Comparison of ENCODE assay signal across 1 cellular context in genomic region chr1:68291763-68292384, GRCh38.
TF ChIP-seq lines count a peak whose summit lies in the region.

No MANE protein-coding gene starts in this region.

TF ChIP-seq in K562, 482 proteins besides CTCF, POLR2A, EP300 and RAD21 (continued from another document and continues in another):
- TF ChIP-seq, protein P1, sequence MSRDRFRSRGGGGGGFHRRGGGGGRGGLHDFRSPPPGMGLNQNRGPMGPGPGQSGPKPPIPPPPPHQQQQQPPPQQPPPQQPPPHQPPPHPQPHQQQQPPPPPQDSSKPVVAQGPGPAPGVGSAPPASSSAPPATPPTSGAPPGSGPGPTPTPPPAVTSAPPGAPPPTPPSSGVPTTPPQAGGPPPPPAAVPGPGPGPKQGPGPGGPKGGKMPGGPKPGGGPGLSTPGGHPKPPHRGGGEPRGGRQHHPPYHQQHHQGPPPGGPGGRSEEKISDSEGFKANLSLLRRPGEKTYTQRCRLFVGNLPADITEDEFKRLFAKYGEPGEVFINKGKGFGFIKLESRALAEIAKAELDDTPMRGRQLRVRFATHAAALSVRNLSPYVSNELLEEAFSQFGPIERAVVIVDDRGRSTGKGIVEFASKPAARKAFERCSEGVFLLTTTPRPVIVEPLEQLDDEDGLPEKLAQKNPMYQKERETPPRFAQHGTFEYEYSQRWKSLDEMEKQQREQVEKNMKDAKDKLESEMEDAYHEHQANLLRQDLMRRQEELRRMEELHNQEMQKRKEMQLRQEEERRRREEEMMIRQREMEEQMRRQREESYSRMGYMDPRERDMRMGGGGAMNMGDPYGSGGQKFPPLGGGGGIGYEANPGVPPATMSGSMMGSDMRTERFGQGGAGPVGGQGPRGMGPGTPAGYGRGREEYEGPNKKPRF (IDR thresholded peaks at IDR 0.05; ENCODE audit: low read depth, low read length), result no peak
- no peak for TF ChIP-seq IRF9 (tag; IDR thresholded peaks at IDR 0.05)
- no peak for TF ChIP-seq ZNF253 (CRISPR knock-in tag; conservative IDR thresholded peaks at IDR 0.05)
- TF ChIP-seq, protein P2, sequence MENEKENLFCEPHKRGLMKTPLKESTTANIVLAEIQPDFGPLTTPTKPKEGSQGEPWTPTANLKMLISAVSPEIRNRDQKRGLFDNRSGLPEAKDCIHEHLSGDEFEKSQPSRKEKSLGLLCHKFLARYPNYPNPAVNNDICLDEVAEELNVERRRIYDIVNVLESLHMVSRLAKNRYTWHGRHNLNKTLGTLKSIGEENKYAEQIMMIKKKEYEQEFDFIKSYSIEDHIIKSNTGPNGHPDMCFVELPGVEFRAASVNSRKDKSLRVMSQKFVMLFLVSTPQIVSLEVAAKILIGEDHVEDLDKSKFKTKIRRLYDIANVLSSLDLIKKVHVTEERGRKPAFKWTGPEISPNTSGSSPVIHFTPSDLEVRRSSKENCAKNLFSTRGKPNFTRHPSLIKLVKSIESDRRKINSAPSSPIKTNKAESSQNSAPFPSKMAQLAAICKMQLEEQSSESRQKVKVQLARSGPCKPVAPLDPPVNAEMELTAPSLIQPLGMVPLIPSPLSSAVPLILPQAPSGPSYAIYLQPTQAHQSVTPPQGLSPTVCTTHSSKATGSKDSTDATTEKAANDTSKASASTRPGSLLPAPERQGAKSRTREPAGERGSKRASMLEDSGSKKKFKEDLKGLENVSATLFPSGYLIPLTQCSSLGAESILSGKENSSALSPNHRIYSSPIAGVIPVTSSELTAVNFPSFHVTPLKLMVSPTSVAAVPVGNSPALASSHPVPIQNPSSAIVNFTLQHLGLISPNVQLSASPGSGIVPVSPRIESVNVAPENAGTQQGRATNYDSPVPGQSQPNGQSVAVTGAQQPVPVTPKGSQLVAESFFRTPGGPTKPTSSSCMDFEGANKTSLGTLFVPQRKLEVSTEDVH (IDR thresholded peaks at IDR 0.05; ENCODE audit: low read depth, partially characterized antibody), result no peak
- TF ChIP-seq CTBP1 (IDR thresholded peaks at IDR 0.05; ENCODE audit: borderline replicate concordance), result peak; percentile 76
- no peak for TF ChIP-seq TFAM (CRISPR knock-in tag; conservative IDR thresholded peaks at IDR 0.05)
- TF ChIP-seq SAFB (IDR thresholded peaks at IDR 0.05; ENCODE audit: borderline replicate concordance, low read depth, low read length), result no peak
- TF ChIP-seq BMI1 (IDR thresholded peaks at IDR 0.05; ENCODE audit: low read length), result no peak
- no peak for TF ChIP-seq HNRNPUL1 (IDR thresholded peaks at IDR 0.05; ENCODE audit: low read length)
- TF ChIP-seq TCFL5 (CRISPR knock-in tag; conservative IDR thresholded peaks at IDR 0.05), result no peak
- TF ChIP-seq SAFB2 (IDR thresholded peaks at IDR 0.05; ENCODE audit: borderline replicate concordance, low read depth, low read length, severe bottlenecking), result no peak
- 0 out of 2 replicates have a peak, but pooled peaks have one; percentile 28 for TF ChIP-seq CREM (IDR thresholded peaks at IDR 0.05; ENCODE audit: low read depth)
- TF ChIP-seq GTF3C2 (IDR thresholded peaks at IDR 0.05; ENCODE audit: borderline replicate concordance, extremely low read depth, insufficient read length), result no peak
- no peak for TF ChIP-seq ZNF583 (CRISPR knock-in tag; IDR thresholded peaks at IDR 0.05)
- TF ChIP-seq SRSF7 (optimal IDR thresholded peaks at IDR 0.05; ENCODE audit: low read depth, low read length), result no peak
- TF ChIP-seq POLR3A (IDR thresholded peaks at IDR 0.05; ENCODE audit: borderline replicate concordance, extremely low read depth, insufficient read depth, insufficient read length), result no peak
- TF ChIP-seq MCM5 (IDR thresholded peaks at IDR 0.05; ENCODE audit: low read depth), result no peak
- peak in 1 of 2 experiments; percentile 85; a peak in 2 of 4 replicates for TF ChIP-seq TEAD1 (CRISPR knock-in tag; IDR thresholded peaks at IDR 0.05)
- TF ChIP-seq ZBTB9 (CRISPR knock-in tag; IDR thresholded peaks at IDR 0.05), result no peak
- no peak for TF ChIP-seq ZSCAN29 (IDR thresholded peaks at IDR 0.05)
- no peak for TF ChIP-seq RBM15 (IDR thresholded peaks at IDR 0.05; ENCODE audit: insufficient read depth, low read length)
- no peak for TF ChIP-seq ZNF431 (CRISPR knock-in tag; IDR thresholded peaks at IDR 0.05)
- TF ChIP-seq ZKSCAN8 (CRISPR knock-in tag; IDR thresholded peaks at IDR 0.05), result no peak
- TF ChIP-seq CHD4 (IDR thresholded peaks at IDR 0.05; ENCODE audit: insufficient read depth, insufficient replicate concordance, low read depth, low read length, poor library complexity, severe bottlenecking), result no peak
- TF ChIP-seq, protein P3, sequence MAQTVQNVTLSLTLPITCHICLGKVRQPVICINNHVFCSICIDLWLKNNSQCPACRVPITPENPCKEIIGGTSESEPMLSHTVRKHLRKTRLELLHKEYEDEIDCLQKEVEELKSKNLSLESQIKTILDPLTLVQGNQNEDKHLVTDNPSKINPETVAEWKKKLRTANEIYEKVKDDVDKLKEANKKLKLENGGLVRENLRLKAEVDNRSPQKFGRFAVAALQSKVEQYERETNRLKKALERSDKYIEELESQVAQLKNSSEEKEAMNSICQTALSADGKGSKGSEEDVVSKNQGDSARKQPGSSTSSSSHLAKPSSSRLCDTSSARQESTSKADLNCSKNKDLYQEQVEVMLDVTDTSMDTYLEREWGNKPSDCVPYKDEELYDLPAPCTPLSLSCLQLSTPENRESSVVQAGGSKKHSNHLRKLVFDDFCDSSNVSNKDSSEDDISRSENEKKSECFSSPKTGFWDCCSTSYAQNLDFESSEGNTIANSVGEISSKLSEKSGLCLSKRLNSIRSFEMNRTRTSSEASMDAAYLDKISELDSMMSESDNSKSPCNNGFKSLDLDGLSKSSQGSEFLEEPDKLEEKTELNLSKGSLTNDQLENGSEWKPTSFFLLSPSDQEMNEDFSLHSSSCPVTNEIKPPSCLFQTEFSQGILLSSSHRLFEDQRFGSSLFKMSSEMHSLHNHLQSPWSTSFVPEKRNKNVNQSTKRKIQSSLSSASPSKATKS (CRISPR knock-in tag; IDR thresholded peaks at IDR 0.05), result no peak
- TF ChIP-seq, protein P4, sequence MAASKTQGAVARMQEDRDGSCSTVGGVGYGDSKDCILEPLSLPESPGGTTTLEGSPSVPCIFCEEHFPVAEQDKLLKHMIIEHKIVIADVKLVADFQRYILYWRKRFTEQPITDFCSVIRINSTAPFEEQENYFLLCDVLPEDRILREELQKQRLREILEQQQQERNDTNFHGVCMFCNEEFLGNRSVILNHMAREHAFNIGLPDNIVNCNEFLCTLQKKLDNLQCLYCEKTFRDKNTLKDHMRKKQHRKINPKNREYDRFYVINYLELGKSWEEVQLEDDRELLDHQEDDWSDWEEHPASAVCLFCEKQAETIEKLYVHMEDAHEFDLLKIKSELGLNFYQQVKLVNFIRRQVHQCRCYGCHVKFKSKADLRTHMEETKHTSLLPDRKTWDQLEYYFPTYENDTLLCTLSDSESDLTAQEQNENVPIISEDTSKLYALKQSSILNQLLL (CRISPR knock-in tag; IDR thresholded peaks at IDR 0.05; ENCODE audit: borderline replicate concordance), result no peak
- no peak for TF ChIP-seq MTF1 (CRISPR knock-in tag; IDR thresholded peaks at IDR 0.05; ENCODE audit: borderline replicate concordance)
- TF ChIP-seq KAT2B (IDR thresholded peaks at IDR 0.05; ENCODE audit: low read depth, low read length), result no peak
- TF ChIP-seq CBX8 (IDR thresholded peaks at IDR 0.05; ENCODE audit: borderline replicate concordance, extremely low read depth, low read depth, low read length, poor library complexity, severe bottlenecking), result no peak
- TF ChIP-seq POLR2G (IDR thresholded peaks at IDR 0.05; ENCODE audit: low read depth, low read length), result no peak
- TF ChIP-seq ELF4 (CRISPR knock-in tag; IDR thresholded peaks at IDR 0.05), result no peak
- TF ChIP-seq RBM25 (IDR thresholded peaks at IDR 0.05; ENCODE audit: low read depth, low read length, severe bottlenecking), result no peak
- TF ChIP-seq CREBBP (IDR thresholded peaks at IDR 0.05; ENCODE audit: low read depth, low read length), result no peak
- TF ChIP-seq ZNF3 (CRISPR knock-in tag; IDR thresholded peaks at IDR 0.05), result no peak
- TF ChIP-seq, protein P5, sequence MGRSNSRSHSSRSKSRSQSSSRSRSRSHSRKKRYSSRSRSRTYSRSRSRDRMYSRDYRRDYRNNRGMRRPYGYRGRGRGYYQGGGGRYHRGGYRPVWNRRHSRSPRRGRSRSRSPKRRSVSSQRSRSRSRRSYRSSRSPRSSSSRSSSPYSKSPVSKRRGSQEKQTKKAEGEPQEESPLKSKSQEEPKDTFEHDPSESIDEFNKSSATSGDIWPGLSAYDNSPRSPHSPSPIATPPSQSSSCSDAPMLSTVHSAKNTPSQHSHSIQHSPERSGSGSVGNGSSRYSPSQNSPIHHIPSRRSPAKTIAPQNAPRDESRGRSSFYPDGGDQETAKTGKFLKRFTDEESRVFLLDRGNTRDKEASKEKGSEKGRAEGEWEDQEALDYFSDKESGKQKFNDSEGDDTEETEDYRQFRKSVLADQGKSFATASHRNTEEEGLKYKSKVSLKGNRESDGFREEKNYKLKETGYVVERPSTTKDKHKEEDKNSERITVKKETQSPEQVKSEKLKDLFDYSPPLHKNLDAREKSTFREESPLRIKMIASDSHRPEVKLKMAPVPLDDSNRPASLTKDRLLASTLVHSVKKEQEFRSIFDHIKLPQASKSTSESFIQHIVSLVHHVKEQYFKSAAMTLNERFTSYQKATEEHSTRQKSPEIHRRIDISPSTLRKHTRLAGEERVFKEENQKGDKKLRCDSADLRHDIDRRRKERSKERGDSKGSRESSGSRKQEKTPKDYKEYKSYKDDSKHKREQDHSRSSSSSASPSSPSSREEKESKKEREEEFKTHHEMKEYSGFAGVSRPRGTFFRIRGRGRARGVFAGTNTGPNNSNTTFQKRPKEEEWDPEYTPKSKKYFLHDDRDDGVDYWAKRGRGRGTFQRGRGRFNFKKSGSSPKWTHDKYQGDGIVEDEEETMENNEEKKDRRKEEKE (IDR thresholded peaks at IDR 0.05; ENCODE audit: borderline replicate concordance in 1 of 2, control insufficient read depth in 1 of 2, low read depth in 2 of 2, low read length in 1 of 2), result no peak
- TF ChIP-seq RFX5 (IDR thresholded peaks at IDR 0.05; ENCODE audit: low read depth, low read length), result no peak
- no peak for TF ChIP-seq NR2C1 (IDR thresholded peaks at IDR 0.05)
- 0 out of 2 replicates have a peak, but pooled peaks have one; percentile 49 for TF ChIP-seq NR2C1 (tag; IDR thresholded peaks at IDR 0.05)
- no peak for TF ChIP-seq SIRT6 (IDR thresholded peaks at IDR 0.05; ENCODE audit: low read depth, low read length)
- no peak for TF ChIP-seq E2F5 (CRISPR knock-in tag; IDR thresholded peaks at IDR 0.05)
- TF ChIP-seq FOXJ3 (CRISPR knock-in tag; IDR thresholded peaks at IDR 0.05), result no peak
- no peak for TF ChIP-seq HNRNPH1 (optimal IDR thresholded peaks at IDR 0.05; ENCODE audit: low read depth, low read length)
- no peak for TF ChIP-seq HDAC8 (tag; IDR thresholded peaks at IDR 0.05)
- TF ChIP-seq ZZZ3 (IDR thresholded peaks at IDR 0.05), result no peak
- no peak for TF ChIP-seq KLF10 (CRISPR knock-in tag; IDR thresholded peaks at IDR 0.05)
- TF ChIP-seq SNIP1 (IDR thresholded peaks at IDR 0.05; ENCODE audit: low read depth), result no peak
- TF ChIP-seq MLLT1 (IDR thresholded peaks at IDR 0.05), result no peak
- TF ChIP-seq PURB (CRISPR knock-in tag; IDR thresholded peaks at IDR 0.05; ENCODE audit: low read depth), result no peak
- TF ChIP-seq E2F3 (CRISPR knock-in tag; IDR thresholded peaks at IDR 0.05), result no peak
